In genomic region chr15:31328999-31329639, GRCh38 we compare ENCODE assay signal across 8 cellular contexts. TPM values are rescaled to one million over a fixed set of nuclear protein-coding genes. Genes with fewer than 3 reads are reported as not detected.
DNase-seq lines count a peak whose midpoint lies in the region; FAIRE-seq and TF ChIP-seq lines count a peak whose summit lies in the region.

No MANE protein-coding gene starts in this region.

- H3K9me3 ChIP-seq in SJSA1 (replicated peaks), result no peaks in the 10 kb centered on the region
- H3K9me3 ChIP-seq in endothelial cell of umbilical vein (replicated peaks; ENCODE audit: control insufficient read depth, insufficient read depth, low read length), result no peaks in the 10 kb centered on the region
- H3K9me3 ChIP-seq in neutrophil, result no peaks in the 10 kb centered on the region

- dilution Hi-C loops in endothelial cell of umbilical vein (cut with MboI; ENCODE audit: extremely low pct_ligation_motif_present, low sequenced_read_pairs), result no loop called here

- TF ChIP-seq POLR2A in endothelial cell of umbilical vein (IDR thresholded peaks at IDR 0.05; ENCODE audit: low read depth, low read length), result no peak

- H3K4me3 ChIP-seq in SJSA1 (peak overlapping the region; percentile 86), endothelial cell of umbilical vein (replicated peaks in 1 of 3; ENCODE audit: insufficient read depth in 1 of 3, low read depth in 1 of 3, low read length in 3 of 3) (peak overlapping the region in 2 of 3 experiments; percentile 61 to 89), neutrophil (ENCODE audit: low read depth in 1 of 2, low read length in 1 of 2) (peak overlapping the region; percentile 97 to 99)

- H3K36me3 ChIP-seq in SJSA1, result peaks cover 28% of the 10 kb centered on the region
- H3K36me3 ChIP-seq in endothelial cell of umbilical vein (ENCODE audit: control insufficient read depth in 2 of 2, extremely low read depth in 1 of 2, insufficient read depth in 2 of 2, low read length in 2 of 2), result no peaks in the 10 kb centered on the region
- H3K36me3 ChIP-seq in neutrophil, result peaks cover 9% of the 10 kb centered on the region

- H3K4me1 ChIP-seq in SJSA1 (replicated peaks), result peaks cover 35% of the 10 kb centered on the region
- H3K4me1 ChIP-seq in endothelial cell of umbilical vein (ENCODE audit: control insufficient read depth, extremely low read depth, insufficient read depth, low read length), result peaks cover 8% of the 10 kb centered on the region
- H3K4me1 ChIP-seq in neutrophil (ENCODE audit: control insufficient read depth in 1 of 2, insufficient read depth in 1 of 2, low read depth in 1 of 2, low read length in 1 of 2), result peaks cover 71 to 73% of the 10 kb centered on the region in 2 experiments

- no peak overlapping the region for H2AFZ ChIP-seq in endothelial cell of umbilical vein (ENCODE audit: low read depth, low read length)

- H4K20me1 ChIP-seq in endothelial cell of umbilical vein (replicated peaks; ENCODE audit: control insufficient read depth, extremely low read depth, insufficient read depth, low read length), result no peaks in the 10 kb centered on the region

- peak; percentile 40 for DNase-seq in NCI-H345 (lab: John Stamatoyannopoulos, UW)
- DNase-seq in NCI-H345 treated with DMSO at 0.1 percent for 48 hours (lab: John Stamatoyannopoulos, UW; ENCODE audit: unreplicated experiment), result no peak
- no peak for DNase-seq in SJSA1 (ENCODE audit: low read depth in 1 of 2, low spot score in 2 of 2)
- DNase-seq in endothelial cell of umbilical vein (ENCODE audit: low read depth, low spot score), result no peak
- no peak for DNase-seq in NCI-H146 treated with DMSO at 0.1 percent for 48 hours (lab: John Stamatoyannopoulos, UW; ENCODE audit: unreplicated experiment)
- DNase-seq in NCI-H1694 treated with DMSO at 0.1 percent for 48 hours (lab: John Stamatoyannopoulos, UW), result no peak
- DNase-seq in amygdala (lab: John Stamatoyannopoulos, UW), result no peak

- no TSS peak for BruUV-seq in endothelial cell of umbilical vein (replicated peaks; lab: Mats Ljungman, UMichigan)

- CTCF ChIA-PET in endothelial cell of umbilical vein (lab: Charles Lee), result interaction anchor here (0.8 to 1.9 kb wide), 5 partner anchors 12 to 160 kb away, joined by 3 to 9 read pairs (median 4); no protein-coding TSS in a partner anchor

- no peak for FAIRE-seq in endothelial cell of umbilical vein (lab: Jason Lieb, UNC)

- intact Hi-C loops in endothelial cell of umbilical vein (cut with micrococcal nuclease), result loop anchor here (5.0 to 10.0 kb wide), 4 partner anchors 38 to 1647 kb away; no protein-coding TSS in a partner anchor

- POLR2A ChIA-PET in endothelial cell of umbilical vein (lab: Charles Lee), result no interaction called here

- H3K27me3 ChIP-seq in SJSA1 (replicated peaks) (no peaks in the 10 kb centered on the region), endothelial cell of umbilical vein (ENCODE audit: control insufficient read depth in 2 of 2, insufficient read depth in 2 of 2, low read length in 2 of 2) (no peaks in the 10 kb centered on the region), neutrophil (no peaks in the 10 kb centered on the region)

- no peak overlapping the region for H3K9ac ChIP-seq in endothelial cell of umbilical vein (replicated peaks; ENCODE audit: extremely low read depth, insufficient read depth, low read length)

- no peaks in the 10 kb centered on the region for H3K9me1 ChIP-seq in endothelial cell of umbilical vein (replicated peaks; ENCODE audit: control insufficient read depth, extremely low read depth, insufficient read depth, low read length)

- peaks cover 15% of the 10 kb centered on the region for H3K79me2 ChIP-seq in endothelial cell of umbilical vein (ENCODE audit: control insufficient read depth, insufficient read depth, low read length)

- H3K27ac ChIP-seq in SJSA1, result no peak overlapping the region
- no peak overlapping the region for H3K27ac ChIP-seq in endothelial cell of umbilical vein (ENCODE audit: insufficient read depth, low read depth, low read length)
- H3K27ac ChIP-seq in neutrophil, result peak overlapping the region; percentile 100

- peak overlapping the region; percentile 60 for H3K4me2 ChIP-seq in endothelial cell of umbilical vein (ENCODE audit: insufficient read depth, low read length)

- TF ChIP-seq CTCF in endothelial cell of umbilical vein (IDR thresholded peaks at IDR 0.05; ENCODE audit: extremely low read depth in 1 of 2, insufficient read depth in 1 of 2, low read depth in 1 of 2, low read length in 2 of 2) (no peak), neutrophil (IDR thresholded peaks at IDR 0.05) (no peak)

TF ChIP-seq in endothelial cell of umbilical vein, 7 proteins besides CTCF, POLR2A, EP300 and RAD21:
- no peak for TF ChIP-seq EZH2 (IDR thresholded peaks at IDR 0.05; ENCODE audit: borderline replicate concordance, low read depth, low read length, severe bottlenecking)
- no peak for TF ChIP-seq MYC (IDR thresholded peaks at IDR 0.05; ENCODE audit: low read depth, low read length)
- no peak for TF ChIP-seq GATA2 (IDR thresholded peaks at IDR 0.05; ENCODE audit: insufficient read depth, insufficient read length, low read depth, low read length)
- TF ChIP-seq POLR2AphosphoS5 (IDR thresholded peaks at IDR 0.05; ENCODE audit: insufficient read depth, low read depth, low read length), result no peak
- TF ChIP-seq MAX (IDR thresholded peaks at IDR 0.05; ENCODE audit: insufficient read depth, insufficient read length), result no peak
- TF ChIP-seq JUN (IDR thresholded peaks at IDR 0.05; ENCODE audit: borderline replicate concordance, insufficient read depth, insufficient read length, low read depth), result no peak
- no peak for TF ChIP-seq FOS (IDR thresholded peaks at IDR 0.05; ENCODE audit: borderline replicate concordance, insufficient read depth, low read length)

RNA-seq across cellular contexts. Expression of gene KLF13, which starts 2.5 kb away (rescaled TPM):
- total RNA-seq in SJSA1 (2014; rRNA removed; shearing (Covaris generic)), result 60.4 and 62.4 TPM in 2 replicates
- 30.1 and 31.9 TPM in 2 replicates for total RNA-seq in endothelial cell of umbilical vein
- 10.1 TPM in 2 replicates for polyA plus RNA-seq in endothelial cell of umbilical vein
- 12.0 and 12.9 TPM in 2 replicates for polyA plus RNA-seq in endothelial cell of umbilical vein (2011; cell fraction: cytosol; rRNA removed)
- 9.5 and 9.7 TPM in 2 replicates for polyA plus RNA-seq in endothelial cell of umbilical vein (2011; cell fraction: nucleus; rRNA removed)
- polyA plus RNA-seq in endothelial cell of umbilical vein (2012), result 22.6 and 23.3 TPM in 2 replicates
- polyA minus RNA-seq in endothelial cell of umbilical vein, result 16.2 and 16.8 TPM in 2 replicates
- polyA minus RNA-seq in endothelial cell of umbilical vein (2011; cell fraction: cytosol; rRNA and poly(A)+ RNA removed), result 34.2 TPM
- 4.9 and 5.0 TPM in 2 replicates for polyA minus RNA-seq in endothelial cell of umbilical vein (2011; cell fraction: nucleus; rRNA and poly(A)+ RNA removed)
